ENCODE assay signal across 16 cellular contexts in the genomic region with DNA sequence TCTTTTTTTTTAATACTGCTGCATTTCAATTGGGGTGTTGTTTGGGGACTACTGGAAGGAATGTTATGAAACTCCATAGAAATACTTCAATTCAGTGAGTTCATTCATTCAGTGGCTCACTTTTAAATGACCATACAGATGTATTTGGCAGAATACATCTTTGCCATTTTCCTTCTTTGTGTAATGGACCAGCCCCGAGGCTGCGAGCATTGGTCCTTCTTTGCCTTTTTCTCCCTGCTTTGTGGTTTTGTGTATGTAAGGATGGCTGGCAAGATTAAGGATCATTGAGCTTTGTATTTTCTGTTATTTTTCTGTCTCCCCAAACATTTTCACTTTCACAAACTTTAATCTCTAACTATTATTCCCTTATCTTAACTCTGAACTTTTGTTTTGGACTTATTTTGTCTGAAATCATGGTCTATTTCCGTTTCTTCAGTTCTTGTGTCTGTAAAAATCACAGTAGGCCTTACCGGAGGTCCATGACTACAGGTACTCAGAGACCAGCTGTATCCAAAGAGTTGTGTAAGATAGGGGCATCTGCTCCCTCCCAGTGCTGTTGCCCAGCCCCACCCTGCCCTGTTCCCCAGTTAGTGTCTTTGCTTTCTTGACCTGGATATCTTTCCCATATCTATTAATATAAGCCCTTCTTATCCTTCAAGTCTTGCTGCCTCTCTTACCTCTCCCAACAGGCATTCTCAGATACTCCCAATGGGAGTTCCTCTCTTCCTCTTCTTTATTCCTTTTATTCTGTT.
DNase-seq lines count a peak whose midpoint lies in the region; ATAC-seq and TF ChIP-seq lines count a peak whose summit lies in the region.
"Had no signal": no experiment of that assay in that cellular context is flagged by ENCODE, and none has a peak within 500 bp of the region (broad histone marks: within the 10 kb centered on the region; RNA-seq: fewer than 3 reads in every experiment).

No MANE protein-coding gene starts in this region.

- H4K20me1 ChIP-seq in GM23248 (ENCODE audit: insufficient read depth): no peaks in the 10 kb centered on the region

- H3K27ac ChIP-seq in GM23248 (peak overlapping the region; percentile 96), caudate nucleus (ENCODE audit: low read depth, low read length) (peak overlapping the region; percentile 24), mesenchymal stem cell (ENCODE audit: low read length, poor library complexity, severe bottlenecking) (no peak overlapping the region), subcutaneous abdominal adipose tissue (ENCODE audit: low read depth, low read length) (peak overlapping the region; percentile 97)
- H3K27ac ChIP-seq: colonic mucosa had no signal

- no peak overlapping the region for H4K8ac ChIP-seq in mesenchymal stem cell (ENCODE audit: low read length)

- no peaks in the 10 kb centered on the region for H3K9me3 ChIP-seq in GM23248 (ENCODE audit: low read depth)
- no peaks in the 10 kb centered on the region for H3K9me3 ChIP-seq in mesenchymal stem cell (ENCODE audit: control insufficient read depth, low read length)
- no peaks in the 10 kb centered on the region for H3K9me3 ChIP-seq in subcutaneous abdominal adipose tissue (ENCODE audit: control insufficient read depth in 5 of 5, low read length in 5 of 5)
- H3K9me3 ChIP-seq: colonic mucosa had no signal

- peak overlapping the region; percentile 59 for H2AFZ ChIP-seq in GM23248
- H2AFZ ChIP-seq in mesenchymal stem cell (ENCODE audit: low read depth, low read length): no peak overlapping the region

- no peak for ATAC-seq in HG03378 (IDR thresholded peaks at IDR 0.05; ENCODE audit: unreplicated experiment)
- ATAC-seq in GM18861 (IDR thresholded peaks at IDR 0.05; ENCODE audit: unreplicated experiment): no peak
- ATAC-seq in natural killer cell: no peak
- ATAC-seq: activated CD8-positive, alpha-beta memory T cell treated with anti-CD3 and anti-CD28 coated beads, Interleukin-2, amount 10 ng/mL, durations not matched to agents 7 days and 5 days had no signal

- peaks cover 49% of the 10 kb centered on the region for H3F3A ChIP-seq in GM23248 (ENCODE audit: insufficient read depth)

- WGBS in GM23248 (ENCODE audit: low coverage in 1 of 2, low lambda C conversion rate in 2 of 2, missing lambda C conversion rate in 2 of 2), 2 experiments: 87 to 93% methylated on average over 4 of the region's 4 CpGs
- 97% methylated on average over 2 of the region's 4 CpGs for WGBS in mesenchymal stem cell

- no peaks in the 10 kb centered on the region for H3K9me3 Mint-ChIP-seq in natural killer cell
- H3K9me3 Mint-ChIP-seq: CD4-positive, alpha-beta T cell had no signal

- peak overlapping the region; percentile 88 for H3K9ac ChIP-seq in GM23248
- H3K9ac ChIP-seq in mesenchymal stem cell (ENCODE audit: low read length): peak overlapping the region; percentile 96
- peak overlapping the region in 4 of 5 donors; percentile 1 to 73 (median 50) for H3K9ac ChIP-seq in subcutaneous abdominal adipose tissue (ENCODE audit: low read length in 5 of 5)

- no peaks in the 10 kb centered on the region for H3K9me2 ChIP-seq in GM23248 (ENCODE audit: insufficient read depth)

- in situ Hi-C loops in GM23248 (cut with MboI): no loop called here

- DNase-seq in GM23248: peak; percentile 11
- DNase-seq in caudate nucleus (lab: John Stamatoyannopoulos, UW): no peak
- no peak for DNase-seq in mesenchymal stem cell
- DNase-seq in H4 (ENCODE audit: low spot score): no peak
- DNase-seq in natural killer cell: no peak
- DNase-seq: activated CD8-positive, alpha-beta memory T cell treated with anti-CD3 and anti-CD28 coated beads, Interleukin-2, amount 10 ng/mL, durations not matched to agents 7 days and 5 days; amygdala; CD4-positive, alpha-beta T cell; colonic mucosa; DMS79; Karpas-422; NCI-H526 treated with DMSO at 0.1 percent for 48 hours; stimulated activated CD4-positive, alpha-beta T cell treated with anti-CD3 and anti-CD28 coated beads, Interleukin-2, amount 100 ng/mL, for 24 hours had no signal

- peaks cover 11% of the 10 kb centered on the region for H3K79me1 ChIP-seq in mesenchymal stem cell (replicated peaks; ENCODE audit: low read length, poor library complexity, severe bottlenecking)

- H3K27me3 ChIP-seq in GM23248 (replicated peaks; ENCODE audit: insufficient read depth) (no peaks in the 10 kb centered on the region), mesenchymal stem cell (ENCODE audit: control insufficient read depth in 1 of 2, insufficient read depth in 1 of 2, low read length in 2 of 2) (no peaks in the 10 kb centered on the region), subcutaneous abdominal adipose tissue (ENCODE audit: control insufficient read depth in 5 of 5, insufficient read depth in 4 of 5, low read length in 5 of 5) (no peaks in the 10 kb centered on the region)
- H3K27me3 ChIP-seq: colonic mucosa had no signal

- H2BK15ac ChIP-seq in mesenchymal stem cell (ENCODE audit: low read depth, poor library complexity, severe bottlenecking): no peak overlapping the region

- H3K4ac ChIP-seq in mesenchymal stem cell (ENCODE audit: low read depth in 1 of 2, low read length in 2 of 2): no peak overlapping the region

- H3K36me3 ChIP-seq in GM23248 (ENCODE audit: low read depth): no peaks in the 10 kb centered on the region
- H3K36me3 ChIP-seq in mesenchymal stem cell (ENCODE audit: control insufficient read depth in 1 of 2, insufficient read depth in 2 of 2, low read depth in 1 of 2, low read length in 2 of 2): peaks cover 0 to 13% of the 10 kb centered on the region in 2 experiments
- H3K36me3 ChIP-seq in subcutaneous abdominal adipose tissue (ENCODE audit: control insufficient read depth in 5 of 5, insufficient read depth in 5 of 5, low read length in 5 of 5): peaks cover 0 to 8% (median 0%) of the 10 kb centered on the region in 5 donors
- H3K36me3 ChIP-seq: colonic mucosa had no signal

- no peak overlapping the region for H3K27ac Mint-ChIP-seq in natural killer cell
- H3K27ac Mint-ChIP-seq: activated CD8-positive, alpha-beta memory T cell treated with anti-CD3 and anti-CD28 coated beads, Interleukin-2, amount 10 ng/mL, durations not matched to agents 7 days and 5 days; CD4-positive, alpha-beta T cell had no signal

- no peak overlapping the region for H3K14ac ChIP-seq in mesenchymal stem cell (ENCODE audit: low read length in 2 of 2)

- H2BK5ac ChIP-seq in mesenchymal stem cell (ENCODE audit: low read depth, low read length, poor library complexity, severe bottlenecking): no peak overlapping the region

- no peak overlapping the region for H3K4me3 Mint-ChIP-seq in natural killer cell
- H3K4me3 Mint-ChIP-seq: activated CD8-positive, alpha-beta memory T cell treated with anti-CD3 and anti-CD28 coated beads, Interleukin-2, amount 10 ng/mL, durations not matched to agents 7 days and 5 days; CD4-positive, alpha-beta T cell had no signal

- H3K18ac ChIP-seq in mesenchymal stem cell (ENCODE audit: low read depth in 1 of 2, low read length in 2 of 2): no peak overlapping the region

- H2AK5ac ChIP-seq in mesenchymal stem cell (ENCODE audit: low read length, severe bottlenecking): no peak overlapping the region

- H2BK12ac ChIP-seq in mesenchymal stem cell (ENCODE audit: low read length in 2 of 2): no peak overlapping the region

- H3K36me3 Mint-ChIP-seq in natural killer cell: no peaks in the 10 kb centered on the region
- H3K36me3 Mint-ChIP-seq: activated CD8-positive, alpha-beta memory T cell treated with anti-CD3 and anti-CD28 coated beads, Interleukin-2, amount 10 ng/mL, durations not matched to agents 7 days and 5 days had no signal

- 0 out of 2 replicates have a peak overlapping the region, but pooled peaks have one; percentile 5 for H3K4me3 ChIP-seq in GM23248
- peak overlapping the region in 1 of 2 experiments; percentile 79 for H3K4me3 ChIP-seq in mesenchymal stem cell (ENCODE audit: insufficient read depth in 1 of 2, low read depth in 1 of 2, low read length in 2 of 2)
- H3K4me3 ChIP-seq in subcutaneous abdominal adipose tissue (ENCODE audit: low read depth in 1 of 5, low read length in 5 of 5): peak overlapping the region; percentile 28 to 67 (median 41)
- H3K4me3 ChIP-seq: colonic mucosa had no signal

- H3K4me1 Mint-ChIP-seq in natural killer cell: no peaks in the 10 kb centered on the region
- H3K4me1 Mint-ChIP-seq: activated CD8-positive, alpha-beta memory T cell treated with anti-CD3 and anti-CD28 coated beads, Interleukin-2, amount 10 ng/mL, durations not matched to agents 7 days and 5 days had no signal

- no peak overlapping the region for H3K23ac ChIP-seq in mesenchymal stem cell (ENCODE audit: low read length in 2 of 2)

- H3K4me1 ChIP-seq in GM23248 (ENCODE audit: insufficient read depth) (peaks cover 49% of the 10 kb centered on the region), mesenchymal stem cell (ENCODE audit: control insufficient read depth, insufficient read depth, low read depth, low read length) (peaks cover 5% of the 10 kb centered on the region), subcutaneous abdominal adipose tissue (ENCODE audit: control insufficient read depth in 5 of 5, insufficient read depth in 5 of 5, low read length in 5 of 5) (peaks cover 0 to 83% (median 61%) of the 10 kb centered on the region in 5 donors)
- H3K4me1 ChIP-seq: colonic mucosa had no signal

- H4K91ac ChIP-seq in mesenchymal stem cell (ENCODE audit: low read length): no peak overlapping the region

- H2BK120ac ChIP-seq in mesenchymal stem cell (ENCODE audit: low read depth, low read length): no peak overlapping the region

- intact Hi-C loops in natural killer cell (cut with micrococcal nuclease): no loop called here

- no peak for TF ChIP-seq CTCF in natural killer cell (IDR thresholded peaks at IDR 0.05)

- H3K4me2 ChIP-seq in GM23248 (ENCODE audit: unreplicated experiment) (peak overlapping the region; percentile 7), mesenchymal stem cell (ENCODE audit: low read length, poor library complexity, severe bottlenecking) (no peak overlapping the region)

- H3K79me2 ChIP-seq in GM23248 (ENCODE audit: insufficient read depth): peaks cover 16% of the 10 kb centered on the region; the same call in 1 of the 2 replicates

- peaks cover 0 to 5% of the 10 kb centered on the region in 2 donors for H3K27me3 Mint-ChIP-seq in natural killer cell (ENCODE audit: low read depth in 2 of 2)
- H3K27me3 Mint-ChIP-seq: CD4-positive, alpha-beta T cell had no signal
